ENCODE assay signal across 19 cellular contexts in genomic region chr1:243499248-243499647, GRCh38.
"Had no signal": no experiment of that assay in that cellular context is flagged by ENCODE, and none has a peak within 500 bp of the region (broad histone marks: within the 10 kb centered on the region; RNA-seq: fewer than 3 reads in every experiment).

No MANE protein-coding gene starts in this region.

- H3K27me3 Mint-ChIP-seq: naive thymus-derived CD8-positive, alpha-beta T cell had no signal

- H3K27ac ChIP-seq: coronary artery, heart left ventricle, neutrophil, psoas muscle, stomach, thoracic aorta, transverse colon had no signal

- H3K4me3 Mint-ChIP-seq: naive thymus-derived CD8-positive, alpha-beta T cell had no signal

- H3K9me3 ChIP-seq: heart left ventricle, neutrophil, psoas muscle, stomach, thoracic aorta, transverse colon had no signal

- DNase-seq: effector CD4-positive, alpha-beta T cell; heart left ventricle; hippocampal formation; left colon; mammary epithelial cell; naive thymus-derived CD8-positive, alpha-beta T cell; retina; stimulated activated CD4-positive, alpha-beta T cell treated with anti-CD3 and anti-CD28 coated beads, Interleukin-2, amount 100 ng/mL, for 24 hours; stimulated activated CD4-positive, alpha-beta T cell treated with anti-CD3 and anti-CD28 coated beads, Interleukin-4, amount 100 ng/mL, for 4 hours; stimulated activated naive CD4-positive, alpha-beta T cell; stomach; substantia nigra; transverse colon had no signal

- H3K36me3 ChIP-seq: neutrophil, thoracic aorta, transverse colon had no signal

- FAIRE-seq: frontal cortex had no signal

- H3K9me3 Mint-ChIP-seq: naive thymus-derived CD8-positive, alpha-beta T cell had no signal

- H3K4me3 ChIP-seq: coronary artery, heart left ventricle, psoas muscle, stomach, thoracic aorta, transverse colon had no signal

- H3K27me3 ChIP-seq: heart left ventricle, neutrophil, stomach, transverse colon had no signal

- ATAC-seq: heart left ventricle; left colon; naive thymus-derived CD8-positive, alpha-beta T cell; psoas muscle; sciatic nerve had no signal
